1 cellular context compared by ENCODE assay signal in the genomic region with DNA sequence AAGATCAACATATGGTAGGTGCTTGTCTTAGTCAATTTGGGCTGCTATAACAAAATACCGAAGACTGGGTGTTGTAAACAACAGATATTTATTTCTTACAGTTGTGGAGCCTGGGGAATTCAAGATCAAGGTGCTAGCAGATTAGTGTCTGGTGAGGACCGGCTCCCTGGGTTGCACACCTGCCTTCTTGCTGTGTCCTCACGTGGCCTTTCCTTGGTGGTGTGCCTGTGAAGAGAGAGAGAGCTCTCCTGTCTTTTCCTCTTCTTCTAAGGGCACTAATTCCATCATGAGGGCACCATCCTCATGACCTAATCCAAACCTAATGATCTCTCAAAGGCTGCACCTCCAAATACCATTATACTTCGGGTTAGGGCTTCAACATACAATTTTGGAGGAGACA.
TF ChIP-seq lines count a peak whose summit lies in the region.

No MANE protein-coding gene starts in this region.

TF ChIP-seq in HepG2, 621 proteins besides CTCF, POLR2A, EP300 and RAD21 (continued from another document):
- TF ChIP-seq ZNF891 (CRISPR knock-in tag; IDR thresholded peaks at IDR 0.05), result no peak
- TF ChIP-seq ZNF264 (CRISPR knock-in tag; IDR thresholded peaks at IDR 0.05), result peak; percentile 80; the same call in 1 of the 2 replicates
- TF ChIP-seq, protein P1, sequence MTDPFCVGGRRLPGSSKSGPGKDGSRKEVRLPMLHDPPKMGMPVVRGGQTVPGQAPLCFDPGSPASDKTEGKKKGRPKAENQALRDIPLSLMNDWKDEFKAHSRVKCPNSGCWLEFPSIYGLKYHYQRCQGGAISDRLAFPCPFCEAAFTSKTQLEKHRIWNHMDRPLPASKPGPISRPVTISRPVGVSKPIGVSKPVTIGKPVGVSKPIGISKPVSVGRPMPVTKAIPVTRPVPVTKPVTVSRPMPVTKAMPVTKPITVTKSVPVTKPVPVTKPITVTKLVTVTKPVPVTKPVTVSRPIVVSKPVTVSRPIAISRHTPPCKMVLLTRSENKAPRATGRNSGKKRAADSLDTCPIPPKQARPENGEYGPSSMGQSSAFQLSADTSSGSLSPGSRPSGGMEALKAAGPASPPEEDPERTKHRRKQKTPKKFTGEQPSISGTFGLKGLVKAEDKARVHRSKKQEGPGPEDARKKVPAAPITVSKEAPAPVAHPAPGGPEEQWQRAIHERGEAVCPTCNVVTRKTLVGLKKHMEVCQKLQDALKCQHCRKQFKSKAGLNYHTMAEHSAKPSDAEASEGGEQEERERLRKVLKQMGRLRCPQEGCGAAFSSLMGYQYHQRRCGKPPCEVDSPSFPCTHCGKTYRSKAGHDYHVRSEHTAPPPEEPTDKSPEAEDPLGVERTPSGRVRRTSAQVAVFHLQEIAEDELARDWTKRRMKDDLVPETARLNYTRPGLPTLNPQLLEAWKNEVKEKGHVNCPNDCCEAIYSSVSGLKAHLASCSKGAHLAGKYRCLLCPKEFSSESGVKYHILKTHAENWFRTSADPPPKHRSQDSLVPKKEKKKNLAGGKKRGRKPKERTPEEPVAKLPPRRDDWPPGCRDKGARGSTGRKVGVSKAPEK (CRISPR knock-in tag; IDR thresholded peaks at IDR 0.05; ENCODE audit: borderline replicate concordance), result no peak
- no peak for TF ChIP-seq PAX8 (CRISPR knock-in tag; IDR thresholded peaks at IDR 0.05; ENCODE audit: borderline replicate concordance)
- no peak for TF ChIP-seq ZFAT (CRISPR knock-in tag; conservative IDR thresholded peaks at IDR 0.05)
